In the genomic region with DNA sequence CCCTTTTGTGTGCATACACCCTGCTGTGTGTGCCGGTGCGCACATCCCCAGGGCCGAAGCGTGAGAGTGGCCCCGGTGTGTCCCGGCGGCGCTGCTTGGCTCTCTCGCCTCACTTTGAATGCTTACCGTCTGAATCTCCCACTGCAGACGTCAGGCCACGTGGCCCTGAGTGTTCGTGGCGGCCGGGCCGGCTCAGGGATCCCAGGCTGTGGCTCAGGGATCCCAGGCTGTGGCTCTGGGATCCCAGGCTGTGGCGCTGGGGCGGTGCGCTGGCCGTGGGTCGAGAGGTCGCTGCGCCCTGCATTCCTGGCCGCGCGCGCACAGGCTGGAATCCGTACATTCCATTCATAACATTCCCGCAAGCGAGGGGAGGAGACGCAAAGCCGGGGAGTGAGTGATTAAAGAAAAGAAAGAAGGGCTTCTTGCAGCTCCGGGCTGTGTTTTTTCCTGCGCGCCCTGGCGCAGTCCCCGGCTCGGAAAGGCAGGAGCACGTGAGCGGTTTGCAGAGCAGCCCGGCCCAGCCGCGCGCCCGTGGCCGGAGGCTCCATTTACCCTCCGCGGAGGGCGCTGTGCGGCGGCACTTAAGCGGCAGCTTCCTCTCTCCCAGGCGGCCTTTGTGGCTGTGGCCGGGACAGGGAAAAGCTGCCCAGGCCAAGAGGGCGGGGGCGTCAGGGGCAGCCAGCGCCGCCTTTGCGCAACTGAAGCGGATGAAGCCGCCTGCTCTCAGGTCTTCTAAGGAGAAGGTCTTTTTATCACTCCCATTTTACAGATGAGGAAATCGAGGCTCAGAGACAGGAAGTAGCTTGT, we compare ENCODE assay signal across 1 cellular context.
A peak's percentile ranks its signal among the peaks of the same experiment; 100 is the strongest.
TF ChIP-seq lines count a peak whose summit lies in the region.

No MANE protein-coding gene starts in this region.

TF ChIP-seq in HepG2, 621 proteins besides CTCF, POLR2A, EP300 and RAD21 (continued from another document and continues in another):
- TF ChIP-seq ZSCAN9 (CRISPR knock-in tag; IDR thresholded peaks at IDR 0.05; ENCODE audit: borderline replicate concordance) (no peak; the same call in 1 of the 2 replicates), ZNF468 (CRISPR knock-in tag; IDR thresholded peaks at IDR 0.05) (no peak), KAT8 (CRISPR knock-in tag; IDR thresholded peaks at IDR 0.05) (peak; percentile 58; the same call in 1 of the 2 replicates), KDM2A (CRISPR knock-in tag; IDR thresholded peaks at IDR 0.05; ENCODE audit: borderline replicate concordance, low read depth) (peak; percentile 74; the same call in 1 of the 2 replicates), SNAPC2 (CRISPR knock-in tag; IDR thresholded peaks at IDR 0.05) (no peak), LCORL (IDR thresholded peaks at IDR 0.05) (no peak), LCORL (CRISPR knock-in tag; IDR thresholded peaks at IDR 0.05) (peak; percentile 73), ZNF20 (CRISPR knock-in tag; IDR thresholded peaks at IDR 0.05) (no peak), ZNF768 (CRISPR knock-in tag; IDR thresholded peaks at IDR 0.05) (0 out of 2 replicates have a peak, but pooled peaks have one; percentile 24), ZNF292 (CRISPR knock-in tag; IDR thresholded peaks at IDR 0.05; ENCODE audit: borderline replicate concordance, low read depth) (peak; percentile 64; the same call in 1 of the 2 replicates), RFX1 (IDR thresholded peaks at IDR 0.05) (no peak), ZNF3 (CRISPR knock-in tag; IDR thresholded peaks at IDR 0.05) (no peak), HOXA3 (CRISPR knock-in tag; IDR thresholded peaks at IDR 0.05) (peak; percentile 48), ZFP1 (CRISPR knock-in tag; IDR thresholded peaks at IDR 0.05) (no peak), HHEX (CRISPR knock-in tag; IDR thresholded peaks at IDR 0.05) (no peak), EHMT2 (IDR thresholded peaks at IDR 0.05; ENCODE audit: borderline replicate concordance, low read depth, low read length) (no peak), KMT2B (CRISPR knock-in tag; IDR thresholded peaks at IDR 0.05) (0 out of 2 replicates have a peak, but pooled peaks have one; percentile 59), JUNB (CRISPR knock-in tag; IDR thresholded peaks at IDR 0.05; ENCODE audit: borderline replicate concordance) (no peak), SMAD1 (CRISPR knock-in tag; IDR thresholded peaks at IDR 0.05; ENCODE audit: borderline replicate concordance, low read depth) (0 out of 2 replicates have a peak, but pooled peaks have one; percentile 51), RBFOX2 (IDR thresholded peaks at IDR 0.05; ENCODE audit: low read depth, low read length) (0 out of 2 replicates have a peak, but pooled peaks have one; percentile 36), HOXA5 (CRISPR knock-in tag; IDR thresholded peaks at IDR 0.05) (no peak), ASH2L (IDR thresholded peaks at IDR 0.05; ENCODE audit: insufficient read length, low read depth, low read length) (peak; percentile 77), RARA (CRISPR knock-in tag; IDR thresholded peaks at IDR 0.05) (0 out of 2 replicates have a peak, but pooled peaks have one; percentile 29), TARDBP (CRISPR knock-in tag; IDR thresholded peaks at IDR 0.05) (no peak), ZNF124 (CRISPR knock-in tag; IDR thresholded peaks at IDR 0.05) (peak; percentile 64; the same call in 1 of the 2 replicates), SRSF9 (IDR thresholded peaks at IDR 0.05; ENCODE audit: borderline replicate concordance, insufficient read depth, low read depth, low read length, poor library complexity, severe bottlenecking) (no peak), ARID2 (CRISPR knock-in tag; IDR thresholded peaks at IDR 0.05; ENCODE audit: borderline replicate concordance) (no peak), DR1 (CRISPR knock-in tag; IDR thresholded peaks at IDR 0.05) (0 out of 2 replicates have a peak, but pooled peaks have one; percentile 33), CAMTA2 (CRISPR knock-in tag; IDR thresholded peaks at IDR 0.05; ENCODE audit: borderline replicate concordance) (peak; percentile 79; the same call in 1 of the 2 replicates), YY1 (IDR thresholded peaks at IDR 0.05; ENCODE audit: insufficient read depth, insufficient replicate concordance, low read depth, low read length) (peak; percentile 65), HMG20B (CRISPR knock-in tag; conservative IDR thresholded peaks at IDR 0.05) (0 out of 2 replicates have a peak, but pooled peaks have one; percentile 42), STAG1 (CRISPR knock-in tag; IDR thresholded peaks at IDR 0.05) (peak; percentile 31; the same call in 1 of the 2 replicates), CBFB (CRISPR knock-in tag; IDR thresholded peaks at IDR 0.05) (0 out of 2 replicates have a peak, but pooled peaks have one; percentile 21), SAP130 (CRISPR knock-in tag; IDR thresholded peaks at IDR 0.05; ENCODE audit: low read depth) (peak; percentile 60), TBL1XR1 (IDR thresholded peaks at IDR 0.05; ENCODE audit: borderline replicate concordance, low read length, partially characterized antibody) (no peak), NR2F1 (CRISPR knock-in tag; IDR thresholded peaks at IDR 0.05) (peak; percentile 81 to 92), SRSF1 (optimal IDR thresholded peaks at IDR 0.05; ENCODE audit: low read depth, low read length) (no peak), ZNF30 (CRISPR knock-in tag; IDR thresholded peaks at IDR 0.05) (no peak), HDAC2 (CRISPR knock-in tag; IDR thresholded peaks at IDR 0.05) (peak; percentile 64), THYN1 (CRISPR knock-in tag; IDR thresholded peaks at IDR 0.05; ENCODE audit: borderline replicate concordance, low read depth) (no peak), NFRKB (IDR thresholded peaks at IDR 0.05) (no peak), IKZF1 (IDR thresholded peaks at IDR 0.05) (no peak), PHF21A (CRISPR knock-in tag; IDR thresholded peaks at IDR 0.05) (peak; percentile 91), ELF1 (CRISPR knock-in tag; IDR thresholded peaks at IDR 0.05) (peak; percentile 49), NRL (CRISPR knock-in tag; IDR thresholded peaks at IDR 0.05; ENCODE audit: borderline replicate concordance) (peak; percentile 4; the same call in 1 of the 2 replicates), NR1H2 (CRISPR knock-in tag; IDR thresholded peaks at IDR 0.05; ENCODE audit: borderline replicate concordance, low read depth) (no peak), RXRA (CRISPR knock-in tag; IDR thresholded peaks at IDR 0.05) (peak; percentile 23; the same call in 1 of the 2 replicates), ZNF724P (CRISPR knock-in tag; IDR thresholded peaks at IDR 0.05; ENCODE audit: borderline replicate concordance) (peak; percentile 80; the same call in 1 of the 2 replicates), ZNF670 (CRISPR knock-in tag; IDR thresholded peaks at IDR 0.05; ENCODE audit: borderline replicate concordance) (no peak), ZBTB8A (CRISPR knock-in tag; IDR thresholded peaks at IDR 0.05; ENCODE audit: borderline replicate concordance, low read depth) (0 out of 2 replicates have a peak, but pooled peaks have one; percentile 25)
- TF ChIP-seq, protein P1, sequence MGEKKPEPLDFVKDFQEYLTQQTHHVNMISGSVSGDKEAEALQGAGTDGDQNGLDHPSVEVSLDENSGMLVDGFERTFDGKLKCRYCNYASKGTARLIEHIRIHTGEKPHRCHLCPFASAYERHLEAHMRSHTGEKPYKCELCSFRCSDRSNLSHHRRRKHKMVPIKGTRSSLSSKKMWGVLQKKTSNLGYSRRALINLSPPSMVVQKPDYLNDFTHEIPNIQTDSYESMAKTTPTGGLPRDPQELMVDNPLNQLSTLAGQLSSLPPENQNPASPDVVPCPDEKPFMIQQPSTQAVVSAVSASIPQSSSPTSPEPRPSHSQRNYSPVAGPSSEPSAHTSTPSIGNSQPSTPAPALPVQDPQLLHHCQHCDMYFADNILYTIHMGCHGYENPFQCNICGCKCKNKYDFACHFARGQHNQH (CRISPR knock-in tag; IDR thresholded peaks at IDR 0.05) = peak; percentile 54
- TF ChIP-seq, protein P2, sequence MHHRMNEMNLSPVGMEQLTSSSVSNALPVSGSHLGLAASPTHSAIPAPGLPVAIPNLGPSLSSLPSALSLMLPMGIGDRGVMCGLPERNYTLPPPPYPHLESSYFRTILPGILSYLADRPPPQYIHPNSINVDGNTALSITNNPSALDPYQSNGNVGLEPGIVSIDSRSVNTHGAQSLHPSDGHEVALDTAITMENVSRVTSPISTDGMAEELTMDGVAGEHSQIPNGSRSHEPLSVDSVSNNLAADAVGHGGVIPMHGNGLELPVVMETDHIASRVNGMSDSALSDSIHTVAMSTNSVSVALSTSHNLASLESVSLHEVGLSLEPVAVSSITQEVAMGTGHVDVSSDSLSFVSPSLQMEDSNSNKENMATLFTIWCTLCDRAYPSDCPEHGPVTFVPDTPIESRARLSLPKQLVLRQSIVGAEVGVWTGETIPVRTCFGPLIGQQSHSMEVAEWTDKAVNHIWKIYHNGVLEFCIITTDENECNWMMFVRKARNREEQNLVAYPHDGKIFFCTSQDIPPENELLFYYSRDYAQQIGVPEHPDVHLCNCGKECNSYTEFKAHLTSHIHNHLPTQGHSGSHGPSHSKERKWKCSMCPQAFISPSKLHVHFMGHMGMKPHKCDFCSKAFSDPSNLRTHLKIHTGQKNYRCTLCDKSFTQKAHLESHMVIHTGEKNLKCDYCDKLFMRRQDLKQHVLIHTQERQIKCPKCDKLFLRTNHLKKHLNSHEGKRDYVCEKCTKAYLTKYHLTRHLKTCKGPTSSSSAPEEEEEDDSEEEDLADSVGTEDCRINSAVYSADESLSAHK (CRISPR knock-in tag; IDR thresholded peaks at IDR 0.05; ENCODE audit: borderline replicate concordance) = no peak
- TF ChIP-seq, protein P3, sequence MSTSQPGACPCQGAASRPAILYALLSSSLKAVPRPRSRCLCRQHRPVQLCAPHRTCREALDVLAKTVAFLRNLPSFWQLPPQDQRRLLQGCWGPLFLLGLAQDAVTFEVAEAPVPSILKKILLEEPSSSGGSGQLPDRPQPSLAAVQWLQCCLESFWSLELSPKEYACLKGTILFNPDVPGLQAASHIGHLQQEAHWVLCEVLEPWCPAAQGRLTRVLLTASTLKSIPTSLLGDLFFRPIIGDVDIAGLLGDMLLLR (CRISPR knock-in tag; IDR thresholded peaks at IDR 0.05) = peak; percentile 46; the same call in 1 of the 2 replicates
- TF ChIP-seq, protein P4, sequence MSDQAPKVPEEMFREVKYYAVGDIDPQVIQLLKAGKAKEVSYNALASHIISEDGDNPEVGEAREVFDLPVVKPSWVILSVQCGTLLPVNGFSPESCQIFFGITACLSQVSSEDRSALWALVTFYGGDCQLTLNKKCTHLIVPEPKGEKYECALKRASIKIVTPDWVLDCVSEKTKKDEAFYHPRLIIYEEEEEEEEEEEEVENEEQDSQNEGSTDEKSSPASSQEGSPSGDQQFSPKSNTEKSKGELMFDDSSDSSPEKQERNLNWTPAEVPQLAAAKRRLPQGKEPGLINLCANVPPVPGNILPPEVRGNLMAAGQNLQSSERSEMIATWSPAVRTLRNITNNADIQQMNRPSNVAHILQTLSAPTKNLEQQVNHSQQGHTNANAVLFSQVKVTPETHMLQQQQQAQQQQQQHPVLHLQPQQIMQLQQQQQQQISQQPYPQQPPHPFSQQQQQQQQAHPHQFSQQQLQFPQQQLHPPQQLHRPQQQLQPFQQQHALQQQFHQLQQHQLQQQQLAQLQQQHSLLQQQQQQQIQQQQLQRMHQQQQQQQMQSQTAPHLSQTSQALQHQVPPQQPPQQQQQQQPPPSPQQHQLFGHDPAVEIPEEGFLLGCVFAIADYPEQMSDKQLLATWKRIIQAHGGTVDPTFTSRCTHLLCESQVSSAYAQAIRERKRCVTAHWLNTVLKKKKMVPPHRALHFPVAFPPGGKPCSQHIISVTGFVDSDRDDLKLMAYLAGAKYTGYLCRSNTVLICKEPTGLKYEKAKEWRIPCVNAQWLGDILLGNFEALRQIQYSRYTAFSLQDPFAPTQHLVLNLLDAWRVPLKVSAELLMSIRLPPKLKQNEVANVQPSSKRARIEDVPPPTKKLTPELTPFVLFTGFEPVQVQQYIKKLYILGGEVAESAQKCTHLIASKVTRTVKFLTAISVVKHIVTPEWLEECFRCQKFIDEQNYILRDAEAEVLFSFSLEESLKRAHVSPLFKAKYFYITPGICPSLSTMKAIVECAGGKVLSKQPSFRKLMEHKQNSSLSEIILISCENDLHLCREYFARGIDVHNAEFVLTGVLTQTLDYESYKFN (CRISPR knock-in tag; conservative IDR thresholded peaks at IDR 0.05) = peak; percentile 65; the same call in 1 of the 2 replicates
- TF ChIP-seq, protein P5, sequence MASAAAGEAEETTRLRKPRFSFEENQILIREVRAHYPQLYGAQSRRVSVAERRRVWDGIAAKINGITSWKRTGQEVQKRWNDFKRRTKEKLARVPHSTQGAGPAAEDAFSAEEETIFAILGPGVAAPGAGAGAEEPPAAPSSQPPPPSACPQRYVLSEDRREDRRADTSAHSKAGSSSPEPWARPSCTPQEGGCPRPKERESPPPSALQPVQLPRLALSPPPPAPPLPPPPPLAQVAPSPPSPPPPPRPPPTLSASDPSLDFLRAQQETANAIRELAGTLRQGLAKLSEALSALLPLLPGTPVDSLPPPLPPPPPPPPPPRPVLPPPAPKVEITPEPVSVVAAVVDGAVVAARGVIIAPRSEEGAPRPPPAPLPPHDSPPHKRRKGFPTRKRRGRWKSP (CRISPR knock-in tag; IDR thresholded peaks at IDR 0.05) = peak; percentile 95
- TF ChIP-seq, protein P6, sequence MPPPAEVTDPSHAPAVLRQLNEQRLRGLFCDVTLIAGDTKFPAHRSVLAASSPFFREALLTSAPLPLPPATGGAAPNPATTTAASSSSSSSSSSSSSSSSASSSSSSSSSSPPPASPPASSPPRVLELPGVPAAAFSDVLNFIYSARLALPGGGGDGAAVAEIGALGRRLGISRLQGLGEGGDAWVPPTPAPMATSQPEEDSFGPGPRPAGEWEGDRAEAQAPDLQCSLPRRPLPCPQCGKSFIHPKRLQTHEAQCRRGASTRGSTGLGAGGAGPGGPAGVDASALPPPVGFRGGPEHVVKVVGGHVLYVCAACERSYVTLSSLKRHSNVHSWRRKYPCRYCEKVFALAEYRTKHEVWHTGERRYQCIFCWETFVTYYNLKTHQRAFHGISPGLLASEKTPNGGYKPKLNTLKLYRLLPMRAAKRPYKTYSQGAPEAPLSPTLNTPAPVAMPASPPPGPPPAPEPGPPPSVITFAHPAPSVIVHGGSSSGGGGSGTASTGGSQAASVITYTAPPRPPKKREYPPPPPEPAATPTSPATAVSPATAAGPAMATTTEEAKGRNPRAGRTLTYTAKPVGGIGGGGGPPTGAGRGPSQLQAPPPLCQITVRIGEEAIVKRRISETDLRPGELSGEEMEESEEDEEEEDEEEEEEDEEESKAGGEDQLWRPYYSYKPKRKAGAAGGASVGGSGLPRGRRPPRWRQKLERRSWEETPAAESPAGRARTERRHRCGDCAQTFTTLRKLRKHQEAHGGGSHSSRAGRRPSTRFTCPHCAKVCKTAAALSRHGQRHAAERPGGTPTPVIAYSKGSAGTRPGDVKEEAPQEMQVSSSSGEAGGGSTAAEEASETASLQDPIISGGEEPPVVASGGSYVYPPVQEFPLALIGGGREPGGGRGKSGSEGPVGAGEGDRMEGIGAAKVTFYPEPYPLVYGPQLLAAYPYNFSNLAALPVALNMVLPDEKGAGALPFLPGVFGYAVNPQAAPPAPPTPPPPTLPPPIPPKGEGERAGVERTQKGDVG (CRISPR knock-in tag; IDR thresholded peaks at IDR 0.05; ENCODE audit: borderline replicate concordance) = 0 out of 2 replicates have a peak, but pooled peaks have one; percentile 44
